ENCODE assay signal across 8 cellular contexts in the genomic region with DNA sequence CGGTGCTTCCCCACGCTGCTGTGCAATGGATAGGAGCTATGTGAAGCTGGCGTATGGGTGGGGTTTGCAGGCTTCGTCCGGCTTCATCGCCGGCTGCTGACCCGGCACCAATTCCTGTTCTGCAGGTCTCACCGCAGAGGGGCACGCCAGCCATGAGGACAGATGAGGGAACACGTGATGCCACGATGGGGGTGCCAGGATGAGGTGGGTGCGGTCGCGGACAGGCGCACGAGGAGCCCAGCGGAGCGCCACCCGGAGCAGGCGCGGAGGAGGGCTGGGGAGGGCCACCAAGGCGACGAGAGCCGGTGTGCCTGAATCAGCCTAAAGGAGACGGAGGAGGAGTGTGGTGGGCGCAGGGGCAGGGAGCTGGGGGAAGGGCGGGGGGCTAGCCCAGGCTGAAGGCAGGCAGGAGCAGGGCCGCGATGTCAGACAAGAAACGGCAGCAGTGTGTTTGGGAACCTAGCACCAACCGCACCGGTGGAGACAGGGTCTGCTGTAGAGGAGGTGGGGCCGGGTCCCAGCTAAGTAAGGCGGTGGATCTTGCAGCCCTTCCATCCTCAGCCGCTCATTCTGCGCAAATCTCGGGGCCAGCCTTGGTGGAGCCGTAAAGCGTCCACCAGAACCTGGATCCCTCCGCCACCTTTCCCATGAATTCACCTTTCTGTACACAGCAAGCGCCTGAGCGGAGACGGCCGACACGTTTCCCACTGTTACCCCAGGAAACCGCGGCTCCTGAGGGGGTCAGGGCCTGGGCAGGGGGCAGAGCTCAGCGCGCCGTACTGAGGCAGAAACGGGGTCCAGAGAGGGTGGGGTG. TPM values are rescaled to one million over a fixed set of nuclear protein-coding genes. Genes with fewer than 3 reads are reported as not detected.
A peak's percentile ranks its signal among the peaks of the same experiment; 100 is the strongest.
DNase-seq lines count a peak whose midpoint lies in the region; ATAC-seq lines count a peak whose summit lies in the region.

No MANE protein-coding gene starts in this region.

- ATAC-seq in GM18868 (IDR thresholded peaks at IDR 0.05; ENCODE audit: unreplicated experiment) (peak; percentile 39), esophagus mucosa (peak; percentile 93), aorta (ENCODE audit: low FRiP score) (peak; percentile 61)
- peak; percentile 43 to 51 for ATAC-seq in naive thymus-derived CD8-positive, alpha-beta T cell

- H3K9me3 Mint-ChIP-seq in naive thymus-derived CD8-positive, alpha-beta T cell = no peaks in the 10 kb centered on the region

- no peaks in the 10 kb centered on the region for H3K9me3 ChIP-seq in aorta (ENCODE audit: control insufficient read depth, low read length)

- H3K4me3 Mint-ChIP-seq in naive thymus-derived CD8-positive, alpha-beta T cell = peak overlapping the region; percentile 86 to 100 (median 98)

- no peak overlapping the region for H3K27ac ChIP-seq in aorta (ENCODE audit: low read depth in 1 of 2, low read length in 2 of 2)

- H3K4me1 ChIP-seq in aorta (ENCODE audit: control insufficient read depth in 1 of 2, insufficient read depth in 2 of 2, low read length in 2 of 2) = no peaks in the 10 kb centered on the region

- no peaks in the 10 kb centered on the region for H3K27me3 ChIP-seq in aorta (ENCODE audit: control insufficient read depth in 1 of 2, insufficient read depth in 2 of 2, low read length in 1 of 2)

- POLR2A ChIA-PET in naive thymus-derived CD8-positive, alpha-beta T cell (lab: Charles Lee) = interaction anchor here (1.0 to 12.5 kb wide), 21 partner anchors 11 to 612 kb away, joined by 3 to 668 read pairs (median 7); partner anchors contain the start of genes CD8A, CD8B, CHMP3 and IMMT

- DNase-seq in Ammon's horn (ENCODE audit: low spot score) (peak; percentile 64), NCI-H1417 treated with DMSO at 0.1 percent for 48 hours (lab: John Stamatoyannopoulos, UW) (peak; percentile 23), aorta (no peak), NCI-H187 treated with DMSO at 0.1 percent for 48 hours (lab: John Stamatoyannopoulos, UW) (no peak)
- DNase-seq in activated CD8-positive, alpha-beta memory T cell treated with anti-CD3 and anti-CD28 coated beads for 24 hours = peak; percentile 89
- DNase-seq in naive thymus-derived CD8-positive, alpha-beta T cell = peak; percentile 46 to 86 (median 70)

- peak overlapping the region; percentile 93 to 100 (median 98) for H3K27ac Mint-ChIP-seq in naive thymus-derived CD8-positive, alpha-beta T cell

- no peaks in the 10 kb centered on the region for H3K36me3 ChIP-seq in aorta (ENCODE audit: control insufficient read depth in 1 of 2, insufficient read depth in 2 of 2, low read length in 1 of 2)

- WGBS in aorta, 2 donors = 1% methylated on average over 47 to 52 of the region's 52 CpGs

- peak overlapping the region in 1 of 2 donors; percentile 4 for H3K4me3 ChIP-seq in aorta (ENCODE audit: low read length in 2 of 2)

- peaks cover 0 to 14% (median 0%) of the 10 kb centered on the region in 5 donors for H3K27me3 Mint-ChIP-seq in naive thymus-derived CD8-positive, alpha-beta T cell

- peaks cover 0 to 12% (median 6%) of the 10 kb centered on the region in 3 donors for H3K36me3 Mint-ChIP-seq in naive thymus-derived CD8-positive, alpha-beta T cell

- intact Hi-C loops in aorta (cut with DNase I) = no loop called here

- peaks cover 29 to 72% (median 60%) of the 10 kb centered on the region in 4 donors for H3K4me1 Mint-ChIP-seq in naive thymus-derived CD8-positive, alpha-beta T cell

RNA-seq across cellular contexts. Expression of gene CD8A, which starts 17.0 kb away (rescaled TPM):
- total RNA-seq in esophagus mucosa (0.44 TPM), aorta (1 to 10 TPM; 2.9 to 3.9 TPM)
- total RNA-seq in naive thymus-derived CD8-positive, alpha-beta T cell = 100 to 1,000 TPM; 272 to 273 TPM
- polyA plus RNA-seq in naive thymus-derived CD8-positive, alpha-beta T cell = 1,000 to 10,000 TPM in 1 of 3 donors, 100 to 1,000 TPM in 2; 885 to 1,018 (median 934) TPM
- polyA plus RNA-seq in aorta = 1 to 10 TPM; 1.5 to 3.4 TPM

RNA-seq across cellular contexts. Expression of gene CD8B, which starts 54.0 kb away (rescaled TPM):
- total RNA-seq in esophagus mucosa (not detected), aorta (1 to 10 TPM; 1.2 to 1.9 TPM)
- total RNA-seq in naive thymus-derived CD8-positive, alpha-beta T cell = 100 to 1,000 TPM; 456 TPM
- 1,000 to 10,000 TPM; 2,040 to 2,487 (median 2,320) TPM for polyA plus RNA-seq in naive thymus-derived CD8-positive, alpha-beta T cell
- 1 to 10 TPM in 1 of 2 donors, not detected in 1; 3.0 TPM for polyA plus RNA-seq in aorta

Comparison
In these comparisons a context has a peak if more than half of its experiments do, and no peak if none do; other contexts are left out.
1. DNase-seq: peak in Ammon's horn (single experiment), NCI-H1417 treated with DMSO at 0.1 percent for 48 hours (single experiment), activated CD8-positive, alpha-beta memory T cell treated with anti-CD3 and anti-CD28 coated beads for 24 hours (single experiment) and naive thymus-derived CD8-positive, alpha-beta T cell (10 of 10); none in aorta (0 of 2) and NCI-H187 treated with DMSO at 0.1 percent for 48 hours (single experiment).
2. ATAC-seq: peak in every context shown above with its lines; median percentile 93 in esophagus mucosa; 61 in aorta; 47 in naive thymus-derived CD8-positive, alpha-beta T cell; 39 in GM18868.
3. RNA of gene CD8A, which starts 17.0 kb away (total RNA-seq): 272 to 273 TPM in naive thymus-derived CD8-positive, alpha-beta T cell; 2.9 to 3.9 TPM in aorta and 0.44 TPM in esophagus mucosa (single experiment); every median in the first group is over 10 times any median in the second.
4. RNA of gene CD8B, which starts 54.0 kb away (total RNA-seq): 456 TPM in naive thymus-derived CD8-positive, alpha-beta T cell; 1.2 to 1.9 TPM in aorta and not detected in esophagus mucosa (single experiment); every median in the first group is over 100 times any median in the second.